8 cellular contexts compared by ENCODE assay signal in the genomic region with DNA sequence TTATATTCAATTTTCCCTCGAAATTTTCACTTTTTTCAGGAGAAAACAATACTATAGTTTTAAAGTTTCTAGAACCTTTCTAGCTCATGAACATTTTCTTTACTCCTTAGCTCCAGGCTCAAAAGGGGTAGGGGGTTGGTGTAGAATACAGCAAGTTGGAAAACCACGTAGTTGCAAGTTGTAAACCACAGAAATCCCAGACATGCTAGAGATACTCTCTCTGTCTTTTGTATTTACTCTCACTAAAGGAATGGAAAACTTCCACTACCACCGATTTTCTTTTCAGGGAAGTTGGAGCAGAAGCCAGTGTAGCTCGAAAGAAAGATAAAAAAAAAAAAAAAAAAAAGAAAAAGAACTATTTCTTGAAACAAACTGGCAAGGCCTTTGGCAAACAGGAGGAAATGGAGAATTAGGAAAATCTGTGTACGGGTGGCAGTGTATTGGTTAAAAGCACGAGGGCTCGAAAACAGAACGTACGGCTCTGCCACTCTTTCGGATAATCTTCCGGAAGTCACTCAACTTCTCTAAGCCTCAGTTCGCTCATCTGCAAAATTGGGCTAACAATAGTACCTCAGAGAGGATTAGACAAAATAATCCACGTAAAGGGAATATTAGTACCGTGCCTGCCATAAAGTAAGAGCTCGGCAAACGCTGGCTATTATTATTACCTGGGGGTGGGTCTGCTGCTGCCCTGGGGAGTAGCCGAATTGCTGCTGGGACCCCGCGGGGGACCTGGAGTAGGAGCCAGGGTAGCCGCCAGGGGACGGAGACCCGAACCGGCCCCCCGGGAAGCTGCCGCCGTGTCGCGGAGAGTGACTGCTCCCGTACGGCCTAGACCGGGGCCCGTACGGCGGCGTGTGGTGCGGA. TPM values are rescaled to one million over a fixed set of nuclear protein-coding genes. Genes with fewer than 3 reads are reported as not detected.
A peak's percentile ranks its signal among the peaks of the same experiment; 100 is the strongest.
DNase-seq lines count a peak whose midpoint lies in the region; ATAC-seq and TF ChIP-seq lines count a peak whose summit lies in the region.

No MANE protein-coding gene starts in this region.

- H3K9me3 Mint-ChIP-seq in activated CD4-positive, alpha-beta T cell treated with anti-CD3 and anti-CD28 coated beads, Interleukin-2, amount 10 ng/mL, durations not matched to agents 7 days and 5 days = no peaks in the 10 kb centered on the region
- H3K9me3 Mint-ChIP-seq in type B pancreatic cell = no peaks in the 10 kb centered on the region

- DNase-seq in activated CD4-positive, alpha-beta T cell treated with anti-CD3 and anti-CD28 coated beads, Interleukin-2, amount 10 ng/mL, durations not matched to agents 7 days and 5 days = peak; percentile 26
- DNase-seq in activated CD4-positive, alpha-beta T cell treated with anti-CD3 and anti-CD28 coated beads for 48 hours = no peak
- no peak for DNase-seq in NT2/D1 (ENCODE audit: low read depth, low spot score)
- DNase-seq in choroid plexus epithelial cell (ENCODE audit: low read depth) = peak; percentile 38
- DNase-seq in type B pancreatic cell (ENCODE audit: extremely low spot score, unreplicated experiment) = no peak
- DNase-seq in GM10248 (ENCODE audit: extremely low spot score) = no peak

- H3K4me1 ChIP-seq in NT2/D1 (ENCODE audit: insufficient read depth, insufficient read length) (no peaks in the 10 kb centered on the region), liver (ENCODE audit: control insufficient read depth in 4 of 4, insufficient read depth in 4 of 4, low read length in 3 of 4) (peaks cover 6 to 44% (median 27%) of the 10 kb centered on the region in 4 donors)

- peak overlapping the region; percentile 94 to 95 for H3K27ac ChIP-seq in liver (ENCODE audit: low read depth in 1 of 2, low read length in 2 of 2)

- peaks cover 13% of the 10 kb centered on the region for H3K36me3 Mint-ChIP-seq in activated CD4-positive, alpha-beta T cell treated with anti-CD3 and anti-CD28 coated beads, Interleukin-2, amount 10 ng/mL, durations not matched to agents 7 days and 5 days (ENCODE audit: low read depth)
- H3K36me3 Mint-ChIP-seq in type B pancreatic cell = peaks cover 10% of the 10 kb centered on the region

- H3K4me3 ChIP-seq in NT2/D1 (ENCODE audit: insufficient read length, low read depth) = peak overlapping the region; percentile 93
- H3K4me3 ChIP-seq in choroid plexus epithelial cell (ENCODE audit: low read depth, low read length) = peak overlapping the region; percentile 93
- H3K4me3 ChIP-seq in liver (ENCODE audit: low read depth in 1 of 3, low read length in 3 of 3) = peak overlapping the region; percentile 87 to 94 (median 92)

- CTCF ChIA-PET in activated CD4-positive, alpha-beta T cell treated with anti-CD3 and anti-CD28 coated beads, Interleukin-2, amount 10 ng/mL, durations not matched to agents 7 days and 5 days (lab: Charles Lee) = interaction anchor here (0.6 to 3.0 kb wide), 15 partner anchors 9 to 554 kb away, joined by 3 to 12 read pairs (median 4); a partner anchor contains a TSS
- CTCF ChIA-PET in GM10248 (lab: Yijun Ruan, JAX) = interaction anchor here (0.5 to 4.1 kb wide), 22 partner anchors 10 to 705 kb away, joined by 3 to 20 read pairs (median 5); no protein-coding TSS in a partner anchor

- H3K36me3 ChIP-seq in NT2/D1 (ENCODE audit: insufficient read depth, insufficient read length, low read length) (peaks cover 26% of the 10 kb centered on the region), liver (ENCODE audit: control insufficient read depth in 4 of 4, insufficient read depth in 3 of 4, low read depth in 1 of 4, low read length in 3 of 4) (no peaks in the 10 kb centered on the region)

- TF ChIP-seq RAD21 in liver (IDR thresholded peaks at IDR 0.05) = no peak

- peaks cover 3% of the 10 kb centered on the region for H3K27me3 Mint-ChIP-seq in activated CD4-positive, alpha-beta T cell treated with anti-CD3 and anti-CD28 coated beads, Interleukin-2, amount 10 ng/mL, durations not matched to agents 7 days and 5 days
- H3K27me3 Mint-ChIP-seq in type B pancreatic cell = no peaks in the 10 kb centered on the region

- peak overlapping the region; percentile 95 for H3K4me3 Mint-ChIP-seq in activated CD4-positive, alpha-beta T cell treated with anti-CD3 and anti-CD28 coated beads, Interleukin-2, amount 10 ng/mL, durations not matched to agents 7 days and 5 days
- H3K4me3 Mint-ChIP-seq in type B pancreatic cell = peak overlapping the region; percentile 99

- TF ChIP-seq CTCF in choroid plexus epithelial cell (conservative IDR thresholded peaks at IDR 0.05; ENCODE audit: low read depth, low read length) = no peak
- no peak for TF ChIP-seq CTCF in liver (IDR thresholded peaks at IDR 0.05; ENCODE audit: low read depth, low read length, missing input control)
- TF ChIP-seq CTCF in type B pancreatic cell (conservative IDR thresholded peaks at IDR 0.05) = no peak
- TF ChIP-seq CTCF in GM10248 (IDR thresholded peaks at IDR 0.05; ENCODE audit: control extremely low read depth, extremely low read depth, low read depth, missing control alignments) = no peak

- H3K27ac Mint-ChIP-seq in activated CD4-positive, alpha-beta T cell treated with anti-CD3 and anti-CD28 coated beads, Interleukin-2, amount 10 ng/mL, durations not matched to agents 7 days and 5 days = peak overlapping the region; percentile 91
- peak overlapping the region; percentile 98 for H3K27ac Mint-ChIP-seq in type B pancreatic cell

- peak overlapping the region; percentile 95 for H3K9ac ChIP-seq in NT2/D1 (ENCODE audit: insufficient read length, low read depth)
- peak overlapping the region; percentile 99 for H3K9ac ChIP-seq in liver (ENCODE audit: low read depth in 1 of 2, low read length in 2 of 2)

- peak; percentile 43 for ATAC-seq in HG02588 (IDR thresholded peaks at IDR 0.05; ENCODE audit: unreplicated experiment)

- WGBS in liver = under 1% methylated on average over 36 of the region's 36 CpGs

- no peaks in the 10 kb centered on the region for H3K9me3 ChIP-seq in NT2/D1 (ENCODE audit: insufficient read depth, low read length)
- no peaks in the 10 kb centered on the region for H3K9me3 ChIP-seq in liver (ENCODE audit: control insufficient read depth in 4 of 4, low read length in 3 of 4)

- H3K27me3 ChIP-seq in NT2/D1 (ENCODE audit: insufficient read depth, insufficient read length) (peaks cover 6% of the 10 kb centered on the region), liver (ENCODE audit: control insufficient read depth in 4 of 4, insufficient read depth in 4 of 4, low read length in 3 of 4) (no peaks in the 10 kb centered on the region)

- POLR2A ChIA-PET in activated CD4-positive, alpha-beta T cell treated with anti-CD3 and anti-CD28 coated beads, Interleukin-2, amount 10 ng/mL, durations not matched to agents 7 days and 5 days (lab: Charles Lee) = no interaction called here
- POLR2A ChIA-PET in GM10248 (lab: Yijun Ruan, JAX) = interaction anchor here (0.7 kb wide), 1 partner anchor 1735 kb away, joined by 4 read pairs; no protein-coding TSS in a partner anchor

- peaks cover 21% of the 10 kb centered on the region for H3K4me1 Mint-ChIP-seq in activated CD4-positive, alpha-beta T cell treated with anti-CD3 and anti-CD28 coated beads, Interleukin-2, amount 10 ng/mL, durations not matched to agents 7 days and 5 days
- peaks cover 12% of the 10 kb centered on the region for H3K4me1 Mint-ChIP-seq in type B pancreatic cell (ENCODE audit: unreplicated experiment)

TF ChIP-seq in liver, 16 proteins besides CTCF, POLR2A, EP300 and RAD21 (continues in another document):
- TF ChIP-seq, protein P1, sequence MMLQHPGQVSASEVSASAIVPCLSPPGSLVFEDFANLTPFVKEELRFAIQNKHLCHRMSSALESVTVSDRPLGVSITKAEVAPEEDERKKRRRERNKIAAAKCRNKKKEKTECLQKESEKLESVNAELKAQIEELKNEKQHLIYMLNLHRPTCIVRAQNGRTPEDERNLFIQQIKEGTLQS (IDR thresholded peaks at IDR 0.05) = no peak
- TF ChIP-seq, protein P2, sequence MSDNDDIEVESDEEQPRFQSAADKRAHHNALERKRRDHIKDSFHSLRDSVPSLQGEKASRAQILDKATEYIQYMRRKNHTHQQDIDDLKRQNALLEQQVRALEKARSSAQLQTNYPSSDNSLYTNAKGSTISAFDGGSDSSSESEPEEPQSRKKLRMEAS (IDR thresholded peaks at IDR 0.05) = no peak
- TF ChIP-seq JUND (IDR thresholded peaks at IDR 0.05) (no peak), SP1 (IDR thresholded peaks at IDR 0.05) (no peak), FOXA1 (IDR thresholded peaks at IDR 0.05) (no peak), RXRA (IDR thresholded peaks at IDR 0.05) (no peak), EGR1 (IDR thresholded peaks at IDR 0.05; ENCODE audit: low read depth in 2 of 2) (no peak), YY1 (IDR thresholded peaks at IDR 0.05) (peak; percentile 7)

RNA-seq across cellular contexts. Expression of a gene that starts 0.6 kb away (rescaled TPM):
- total RNA-seq in activated CD4-positive, alpha-beta T cell treated with anti-CD3 and anti-CD28 coated beads, Interleukin-2, amount 10 ng/mL, durations not matched to agents 7 days and 5 days = 10 to 100 TPM; 30.9 to 38.4 TPM
- total RNA-seq in liver (10 to 100 TPM; 20.5 to 35.4 TPM), type B pancreatic cell (ENCODE audit: low replicate concordance) (40.2 and 43.9 TPM in 2 replicates)
- 10 to 100 TPM; 27.9 to 45.0 TPM for polyA plus RNA-seq in liver

RNA-seq across cellular contexts. Expression of a gene that starts 1.0 kb away (rescaled TPM):
- not detected for total RNA-seq in activated CD4-positive, alpha-beta T cell treated with anti-CD3 and anti-CD28 coated beads, Interleukin-2, amount 10 ng/mL, durations not matched to agents 7 days and 5 days
- total RNA-seq in liver (10 to 100 TPM in 1 of 2 donors, 1 to 10 TPM in 1; 6.2 to 11.0 TPM), type B pancreatic cell (ENCODE audit: low replicate concordance) (5.8 and 7.1 TPM in 2 replicates)
- 10 to 100 TPM in 1 of 2 donors, 1 to 10 TPM in 1; 8.8 to 11.9 TPM for polyA plus RNA-seq in liver

Comparison
In these comparisons a context has a peak if more than half of its experiments do, and no peak if none do; other contexts are left out.
1. DNase-seq: peak in activated CD4-positive, alpha-beta T cell treated with anti-CD3 and anti-CD28 coated beads, Interleukin-2, amount 10 ng/mL, durations not matched to agents 7 days and 5 days (single experiment) and choroid plexus epithelial cell (single experiment); none in activated CD4-positive, alpha-beta T cell treated with anti-CD3 and anti-CD28 coated beads for 48 hours (single experiment), NT2/D1 (single experiment), type B pancreatic cell (single experiment) and GM10248 (single experiment).
2. Peak in every context shown above with its lines, with median percentiles within 50 percentile points of each other: H3K4me3 ChIP-seq.